Comparison of ENCODE assay signal across 15 cellular contexts in the genomic region with DNA sequence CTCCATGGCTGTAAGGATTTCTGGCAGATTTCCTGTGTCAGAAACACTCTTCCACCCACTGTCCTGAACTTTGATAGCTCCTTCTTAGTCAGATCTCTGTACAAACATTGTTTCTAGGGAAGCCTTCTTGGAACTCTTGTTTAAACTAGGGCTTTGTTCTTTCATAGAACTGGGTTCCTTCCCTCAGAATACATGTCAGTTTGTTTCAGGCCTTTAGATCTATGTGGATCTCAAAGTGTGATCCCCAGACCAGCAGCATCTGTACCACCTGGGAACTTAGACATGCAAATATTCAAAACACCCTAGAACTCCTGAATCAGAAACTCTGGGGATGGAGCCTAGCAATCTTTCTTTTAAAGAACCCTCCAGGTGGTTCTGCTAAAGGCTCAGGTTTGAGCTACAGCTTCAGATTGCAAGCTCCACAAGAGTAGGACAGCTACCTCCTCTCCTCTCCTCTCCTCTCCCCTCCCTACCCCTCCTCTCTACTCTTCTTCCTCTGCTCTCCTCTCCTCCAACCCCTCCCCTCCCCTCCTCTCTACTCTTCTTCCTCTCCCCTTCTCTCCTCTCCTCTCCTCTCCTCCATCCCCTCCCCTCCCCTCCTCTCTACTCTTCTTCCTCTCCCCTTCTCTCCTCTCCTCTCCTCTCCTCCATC. TPM values are rescaled to one million over a fixed set of nuclear protein-coding genes. Genes with fewer than 3 reads are reported as not detected.
DNase-seq lines count a peak whose midpoint lies in the region; ATAC-seq and TF ChIP-seq lines count a peak whose summit lies in the region.
"Had no signal": no experiment of that assay in that cellular context is flagged by ENCODE, and none has a peak within 500 bp of the region (broad histone marks: within the 10 kb centered on the region; RNA-seq: fewer than 3 reads in every experiment).

No MANE protein-coding gene starts in this region.

- H3K4me1 Mint-ChIP-seq in progenitor cell of endocrine pancreas (ENCODE audit: low read depth), result peaks cover 40% of the 10 kb centered on the region

- no peaks in the 10 kb centered on the region for H4K20me1 ChIP-seq in SU-DHL-6 (ENCODE audit: low read depth, low read length)

- H3K4me3 Mint-ChIP-seq in progenitor cell of endocrine pancreas (ENCODE audit: low read depth), result no peak overlapping the region
- H3K4me3 Mint-ChIP-seq: activated CD4-positive, alpha-beta memory T cell treated with anti-CD3 and anti-CD28 coated beads, Interleukin-2, amount 10 ng/mL, durations not matched to agents 7 days and 5 days had no signal

- H3K4me2 ChIP-seq in SU-DHL-6 (ENCODE audit: low read depth, low read length, poor library complexity, severe bottlenecking), result peak overlapping the region; percentile 78
- H3K4me2 ChIP-seq: SK-N-SH, smooth muscle cell had no signal

- no peaks in the 10 kb centered on the region for H3K27me3 Mint-ChIP-seq in progenitor cell of endocrine pancreas

- H3K36me3 Mint-ChIP-seq in progenitor cell of endocrine pancreas (ENCODE audit: insufficient read depth), result peaks cover 19% of the 10 kb centered on the region

- intact Hi-C loops in cardiac septum (cut with DNase I), result no loop called here

- peak overlapping the region; percentile 100 for H3K27ac ChIP-seq in SU-DHL-6 (ENCODE audit: low read depth, low read length)

- peak; percentile 19 for ATAC-seq in GM18858 (IDR thresholded peaks at IDR 0.05; ENCODE audit: unreplicated experiment)
- ATAC-seq in HG02642 (IDR thresholded peaks at IDR 0.05; ENCODE audit: poor library complexity, unreplicated experiment), result peak; percentile 37

- H2AFZ ChIP-seq in SU-DHL-6 (ENCODE audit: low read depth, low read length, severe bottlenecking), result no peak overlapping the region

- no peaks in the 10 kb centered on the region for H3K36me3 ChIP-seq in SU-DHL-6 (ENCODE audit: low read length)

- no peaks in the 10 kb centered on the region for H3K9me3 ChIP-seq in SU-DHL-6 (ENCODE audit: insufficient read depth, low read length)
- H3K9me3 ChIP-seq: SK-N-SH had no signal

- no peaks in the 10 kb centered on the region for H3K9me3 Mint-ChIP-seq in progenitor cell of endocrine pancreas (ENCODE audit: low read depth)
- H3K9me3 Mint-ChIP-seq: activated CD4-positive, alpha-beta memory T cell treated with anti-CD3 and anti-CD28 coated beads, Interleukin-2, amount 10 ng/mL, durations not matched to agents 7 days and 5 days had no signal

- peak overlapping the region; percentile 58 for H3K9ac ChIP-seq in SU-DHL-6 (ENCODE audit: low read length)
- H3K9ac ChIP-seq: SK-N-SH had no signal

- no peaks in the 10 kb centered on the region for H3K79me2 ChIP-seq in SU-DHL-6 (ENCODE audit: insufficient read depth, low read length)

- H3K27ac Mint-ChIP-seq in progenitor cell of endocrine pancreas, result peak overlapping the region; percentile 87
- H3K27ac Mint-ChIP-seq: activated CD4-positive, alpha-beta memory T cell treated with anti-CD3 and anti-CD28 coated beads, Interleukin-2, amount 10 ng/mL, durations not matched to agents 7 days and 5 days had no signal

- H3K9me2 ChIP-seq in SU-DHL-6 (replicated peaks; ENCODE audit: insufficient read depth, low read length), result no peaks in the 10 kb centered on the region
- H3K9me2 ChIP-seq: SK-N-SH had no signal

- no peak for TF ChIP-seq CTCF in SU-DHL-6 (IDR thresholded peaks at IDR 0.05; ENCODE audit: insufficient read depth, low read length, poor library complexity, severe bottlenecking)
- TF ChIP-seq CTCF in progenitor cell of endocrine pancreas (IDR thresholded peaks at IDR 0.05; ENCODE audit: unreplicated experiment), result no peak

- H3K4me3 ChIP-seq in SU-DHL-6 (ENCODE audit: insufficient read depth, low read length, poor library complexity, severe bottlenecking), result peak overlapping the region; percentile 15
- H3K4me3 ChIP-seq: smooth muscle cell had no signal

- DNase-seq in progenitor cell of endocrine pancreas (ENCODE audit: low spot score, unreplicated experiment) (no peak), cardiac septum (ENCODE audit: low spot score) (no peak), NCI-H524 treated with DMSO at 0.1 percent for 48 hours (lab: John Stamatoyannopoulos, UW) (no peak)
- DNase-seq in stimulated activated CD8-positive, alpha-beta memory T cell treated with anti-CD3 and anti-CD28 coated beads, Interleukin-4, amount 100 ng/mL, for 48 hours, result no peak
- DNase-seq: activated CD4-positive, alpha-beta memory T cell treated with anti-CD3 and anti-CD28 coated beads, Interleukin-2, amount 10 ng/mL, durations not matched to agents 7 days and 5 days; DMS79; effector CD4-positive, alpha-beta T cell; hypothalamus; NCI-H226; SK-N-SH had no signal

- H3F3A ChIP-seq in SU-DHL-6 (ENCODE audit: insufficient read depth), result peaks cover 30% of the 10 kb centered on the region

- no peaks in the 10 kb centered on the region for H3K27me3 ChIP-seq in SU-DHL-6 (ENCODE audit: low read length)

RNA-seq across cellular contexts. Expression of a gene that starts 12.7 kb away (rescaled TPM):
- 10.1 and 10.6 TPM in 2 replicates for total RNA-seq in progenitor cell of endocrine pancreas
- total RNA-seq in cardiac septum, result not detected
- total RNA-seq: myocyte had no signal

Comparison
In these comparisons a context has a peak if more than half of its experiments do, and no peak if none do; other contexts are left out.
1. RNA of a gene that starts 12.7 kb away (total RNA-seq): 10.1 to 10.6 TPM in progenitor cell of endocrine pancreas; not detected in cardiac septum (single experiment); every median in the first group is over 10 times any median in the second.